In genomic region chr14:100192250-100192671, GRCh38 we compare ENCODE assay signal across 8 cellular contexts. TPM values are rescaled to one million over a fixed set of nuclear protein-coding genes. Genes with fewer than 3 reads are reported as not detected.
A peak's percentile ranks its signal among the peaks of the same experiment; 100 is the strongest.
DNase-seq lines count a peak whose midpoint lies in the region; ATAC-seq and TF ChIP-seq lines count a peak whose summit lies in the region.

No MANE protein-coding gene starts in this region.

- H3K27ac Mint-ChIP-seq in activated CD4-positive, alpha-beta T cell treated with anti-CD3 and anti-CD28 coated beads, Interleukin-2, amount 10 ng/mL, durations not matched to agents 24 days and 14 days = peak overlapping the region; percentile 93

- no peak for TF ChIP-seq CTCF in astrocyte of the spinal cord (IDR thresholded peaks at IDR 0.05; ENCODE audit: low read depth, low read length)
- no peak for TF ChIP-seq CTCF in liver (IDR thresholded peaks at IDR 0.05; ENCODE audit: low read depth, low read length, missing input control)
- TF ChIP-seq CTCF in tibial nerve (IDR thresholded peaks at IDR 0.05) = no peak

- intact Hi-C loops in activated CD4-positive, alpha-beta T cell treated with anti-CD3 and anti-CD28 coated beads, Interleukin-2, amount 10 ng/mL, durations not matched to agents 24 days and 14 days (cut with micrococcal nuclease) = loop anchor here (2.0 kb wide), 3 partner anchors 83 to 127 kb away; partner anchors contain the start of gene EVL

- TF ChIP-seq EP300 in tibial nerve (IDR thresholded peaks at IDR 0.05) = no peak

- H3K9me3 Mint-ChIP-seq in activated CD4-positive, alpha-beta T cell treated with anti-CD3 and anti-CD28 coated beads, Interleukin-2, amount 10 ng/mL, durations not matched to agents 24 days and 14 days = no peaks in the 10 kb centered on the region

- peaks cover 9% of the 10 kb centered on the region for H3K4me1 Mint-ChIP-seq in activated CD4-positive, alpha-beta T cell treated with anti-CD3 and anti-CD28 coated beads, Interleukin-2, amount 10 ng/mL, durations not matched to agents 24 days and 14 days

- H3K27ac ChIP-seq in liver (ENCODE audit: low read depth in 1 of 2, low read length in 2 of 2) (peak overlapping the region; percentile 76 to 89), tibial nerve (peak overlapping the region; percentile 75 to 94 (median 92))

- H3K9me3 ChIP-seq in liver (ENCODE audit: control insufficient read depth in 4 of 4, low read length in 3 of 4) (no peaks in the 10 kb centered on the region), tibial nerve (no peaks in the 10 kb centered on the region)

- peak overlapping the region; percentile 74 for H3K4me3 Mint-ChIP-seq in activated CD4-positive, alpha-beta T cell treated with anti-CD3 and anti-CD28 coated beads, Interleukin-2, amount 10 ng/mL, durations not matched to agents 24 days and 14 days

- no peak for DNase-seq in activated CD4-positive, alpha-beta T cell treated with anti-CD3 and anti-CD28 coated beads, Interleukin-2, amount 10 ng/mL, durations not matched to agents 24 days and 14 days
- no peak for DNase-seq in activated CD4-positive, alpha-beta T cell treated with anti-CD3 and anti-CD28 coated beads for 1 hour
- DNase-seq in astrocyte of the spinal cord (ENCODE audit: low read depth, low spot score) (no peak), tibial nerve (ENCODE audit: low spot score in 2 of 2) (no peak), retina (no peak), AG20443 (ENCODE audit: low spot score) (no peak)

- H3K27me3 Mint-ChIP-seq in activated CD4-positive, alpha-beta T cell treated with anti-CD3 and anti-CD28 coated beads, Interleukin-2, amount 10 ng/mL, durations not matched to agents 24 days and 14 days = no peaks in the 10 kb centered on the region

- H3K36me3 ChIP-seq in liver (ENCODE audit: control insufficient read depth in 4 of 4, insufficient read depth in 3 of 4, low read depth in 1 of 4, low read length in 3 of 4) (no peaks in the 10 kb centered on the region), tibial nerve (no peaks in the 10 kb centered on the region)

- no peaks in the 10 kb centered on the region for H3K27me3 ChIP-seq in liver (ENCODE audit: control insufficient read depth in 4 of 4, insufficient read depth in 4 of 4, low read length in 3 of 4)
- H3K27me3 ChIP-seq in tibial nerve = no peaks in the 10 kb centered on the region

- no peaks in the 10 kb centered on the region for H3K36me3 Mint-ChIP-seq in activated CD4-positive, alpha-beta T cell treated with anti-CD3 and anti-CD28 coated beads, Interleukin-2, amount 10 ng/mL, durations not matched to agents 24 days and 14 days (ENCODE audit: low read depth)

- in situ Hi-C loops in astrocyte of the spinal cord (cut with HindIII; ENCODE audit: low sequenced_read_pairs) = no loop called here

- peaks cover 0 to 16% (median 12%) of the 10 kb centered on the region in 4 donors for H3K4me1 ChIP-seq in liver (ENCODE audit: control insufficient read depth in 4 of 4, insufficient read depth in 4 of 4, low read length in 3 of 4)
- H3K4me1 ChIP-seq in tibial nerve = peaks cover 0 to 22% (median 7%) of the 10 kb centered on the region in 4 donors

- TF ChIP-seq RAD21 in liver (IDR thresholded peaks at IDR 0.05) = no peak

- no peak for ATAC-seq in GM19351 (IDR thresholded peaks at IDR 0.05; ENCODE audit: unreplicated experiment)

- no peak for TF ChIP-seq POLR2A in tibial nerve (IDR thresholded peaks at IDR 0.05)

- H3K9ac ChIP-seq in liver (ENCODE audit: low read depth in 1 of 2, low read length in 2 of 2) = peak overlapping the region in 1 of 2 donors; percentile 67

- H3K4me3 ChIP-seq in astrocyte of the spinal cord (ENCODE audit: low read depth, low read length) = peak overlapping the region; percentile 49
- peak overlapping the region in 2 of 3 donors; percentile 33 to 44 for H3K4me3 ChIP-seq in liver (ENCODE audit: low read depth in 1 of 3, low read length in 3 of 3)
- H3K4me3 ChIP-seq in tibial nerve = peak overlapping the region; percentile 20 to 57 (median 43)

- 68% methylated on average over 21 of the region's 21 CpGs for WGBS in liver
- WGBS in tibial nerve, 2 donors = 53 to 54% methylated on average over 19 to 21 of the region's 21 CpGs

TF ChIP-seq in liver, 16 proteins besides CTCF, POLR2A, EP300 and RAD21:
- TF ChIP-seq ZBTB33 (IDR thresholded peaks at IDR 0.05) (no peak), YY1 (IDR thresholded peaks at IDR 0.05) (no peak), TAF1 (conservative IDR thresholded peaks at IDR 0.05) (no peak), FOXA1 (IDR thresholded peaks at IDR 0.05) (no peak), NR2F2 (IDR thresholded peaks at IDR 0.05) (no peak), RXRA (IDR thresholded peaks at IDR 0.05) (no peak), HNF4G (IDR thresholded peaks at IDR 0.05) (no peak), MAX (IDR thresholded peaks at IDR 0.05) (no peak)

RNA-seq across cellular contexts. Expression of gene DEGS2, which starts 32.8 kb away (rescaled TPM):
- 0.09 and 0.35 TPM in 2 replicates for total RNA-seq in activated CD4-positive, alpha-beta T cell treated with anti-CD3 and anti-CD28 coated beads, Interleukin-2, amount 10 ng/mL, durations not matched to agents 24 days and 14 days
- total RNA-seq in liver (under 1 TPM; 0.17 to 0.37 TPM), tibial nerve (1 to 10 TPM; 1.3 to 5.1 (median 1.8) TPM)
- polyA plus RNA-seq in liver = under 1 TPM; 0.13 to 0.42 TPM

RNA-seq across cellular contexts. Expression of gene YY1, which starts 46.7 kb away (rescaled TPM):
- total RNA-seq in activated CD4-positive, alpha-beta T cell treated with anti-CD3 and anti-CD28 coated beads, Interleukin-2, amount 10 ng/mL, durations not matched to agents 24 days and 14 days = 102 and 105 TPM in 2 replicates
- total RNA-seq in liver = 10 to 100 TPM; 30.0 to 37.4 TPM
- polyA plus RNA-seq in liver = 10 to 100 TPM; 15.8 to 27.5 TPM
- total RNA-seq in tibial nerve = 10 to 100 TPM; 55.9 to 60.3 (median 58.7) TPM
